ENCODE assay signal across 1 cellular context in genomic region chr19:5288347-5288739, GRCh38.
TF ChIP-seq lines count a peak whose summit lies in the region.

No MANE protein-coding gene starts in this region.

TF ChIP-seq in H1, 55 proteins besides CTCF, POLR2A, EP300 and RAD21 (continued from another document):
- no peak for TF ChIP-seq SAP30 (IDR thresholded peaks at IDR 0.05; ENCODE audit: insufficient read depth, insufficient replicate concordance, low read length)
- TF ChIP-seq SIN3A (conservative IDR thresholded peaks at IDR 0.05 in 1 of 2, IDR thresholded peaks at IDR 0.05 in 1 of 2; ENCODE audit: low read depth in 1 of 2, low read length in 2 of 2): no peak
